ENCODE assay signal across 8 cellular contexts in the genomic region with DNA sequence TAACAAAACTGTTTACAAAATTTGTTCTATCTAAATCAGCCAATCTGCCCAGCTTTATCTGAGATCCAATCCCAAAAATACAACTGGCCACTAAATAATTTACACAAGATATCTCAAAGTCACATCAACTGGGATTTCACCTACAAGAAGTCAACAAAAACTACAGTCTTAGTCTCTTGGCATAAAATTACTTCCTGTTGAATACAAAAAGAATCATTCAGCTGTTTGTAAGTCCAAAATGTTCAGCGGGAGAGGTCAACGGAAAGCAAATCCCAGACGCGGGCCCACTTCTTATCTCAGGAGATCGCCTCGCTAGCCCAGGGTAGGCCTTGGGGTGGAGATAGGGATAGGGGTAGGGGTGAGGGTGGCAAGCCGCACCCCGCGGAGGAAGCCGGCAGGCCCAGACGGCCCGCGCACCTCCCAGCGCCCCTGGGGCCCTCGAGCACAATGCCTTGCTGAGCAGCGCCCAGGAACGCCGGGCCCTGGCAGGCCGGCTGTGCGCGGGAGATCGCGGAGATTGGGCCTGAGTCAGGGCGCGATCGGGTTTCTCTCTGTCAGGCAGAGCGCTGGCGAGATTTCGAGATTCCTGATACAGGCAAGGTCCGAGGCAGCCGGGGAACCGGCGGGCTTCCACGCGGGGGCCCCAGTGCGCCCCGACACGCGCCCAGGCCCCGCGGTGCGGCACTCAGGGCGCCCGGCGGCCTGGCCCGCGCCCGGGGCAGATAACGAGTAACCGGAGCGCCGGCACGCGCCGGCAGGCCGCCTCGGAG. TPM values are rescaled to one million over a fixed set of nuclear protein-coding genes. Genes with fewer than 3 reads are reported as not detected.
DNase-seq lines count a peak whose midpoint lies in the region; ATAC-seq and TF ChIP-seq lines count a peak whose summit lies in the region.

No MANE protein-coding gene starts in this region.

- peak overlapping the region; percentile 95 to 99 for H3K9ac ChIP-seq in liver (ENCODE audit: low read depth in 1 of 2, low read length in 2 of 2)

- H3K27ac ChIP-seq in AG04450 (ENCODE audit: low read depth, low read length) (peak overlapping the region; percentile 92), liver (ENCODE audit: low read depth in 1 of 2, low read length in 2 of 2) (peak overlapping the region; percentile 91 to 97)

- WGBS in liver: under 1% methylated on average over 57 of the region's 57 CpGs

- DNase-seq in AG04450 (ENCODE audit: low read depth, low spot score) (peak; percentile 59), NCI-H446 (lab: John Stamatoyannopoulos, UW) (peak; percentile 18 to 43)
- peak; percentile 43 to 60 for DNase-seq in activated CD4-positive, alpha-beta T cell treated with anti-CD3 and anti-CD28 coated beads, Interleukin-2, amount 50 U/mL, for 24 hours (ENCODE audit: low read depth in 1 of 2, low spot score in 1 of 2)
- DNase-seq in stimulated activated CD4-positive, alpha-beta T cell treated with anti-CD3 and anti-CD28 coated beads, Interleukin-4, amount 100 ng/mL, for 24 hours: peak; percentile 69

- H3K36me3 Mint-ChIP-seq in dendritic cell treated with granulocyte-macrophage colony-stimulating factor and Interleukin-4, amounts not matched to agents 40 ng/mL and 50 ng/mL, for 4 days (ENCODE audit: low read depth): peaks cover 47% of the 10 kb centered on the region

- peak overlapping the region; percentile 87 for H3K4me3 Mint-ChIP-seq in dendritic cell treated with granulocyte-macrophage colony-stimulating factor and Interleukin-4, amounts not matched to agents 40 ng/mL and 50 ng/mL, for 4 days

- H3K36me3 ChIP-seq in liver (ENCODE audit: control insufficient read depth in 4 of 4, insufficient read depth in 3 of 4, low read depth in 1 of 4, low read length in 3 of 4): peaks cover 2 to 29% (median 17%) of the 10 kb centered on the region in 4 donors

- intact Hi-C loops in dendritic cell treated with granulocyte-macrophage colony-stimulating factor and Interleukin-4, amounts not matched to agents 40 ng/mL and 50 ng/mL, for 4 days (cut with micrococcal nuclease): loop anchor here (2.0 to 10.0 kb wide), 4 partner anchors 58 to 630 kb away; partner anchors contain the start of gene FNIP1

- H3K9me3 Mint-ChIP-seq in dendritic cell treated with granulocyte-macrophage colony-stimulating factor and Interleukin-4, amounts not matched to agents 40 ng/mL and 50 ng/mL, for 4 days: no peaks in the 10 kb centered on the region

- POLR2A ChIA-PET in AG04450 (lab: Yijun Ruan, JAX): interaction anchor here (0.6 to 2.0 kb wide), 3 partner anchors 99 to 128 kb away, joined by 4 to 7 read pairs (median 4); partner anchors contain the start of gene CDC42SE2

- peaks cover 29% of the 10 kb centered on the region for H3K4me1 Mint-ChIP-seq in dendritic cell treated with granulocyte-macrophage colony-stimulating factor and Interleukin-4, amounts not matched to agents 40 ng/mL and 50 ng/mL, for 4 days (ENCODE audit: low read depth)

- H3K4me1 ChIP-seq in liver (ENCODE audit: control insufficient read depth in 4 of 4, insufficient read depth in 4 of 4, low read length in 3 of 4): peaks cover 2 to 37% (median 22%) of the 10 kb centered on the region in 4 donors

- peak overlapping the region; percentile 94 for H3K27ac Mint-ChIP-seq in dendritic cell treated with granulocyte-macrophage colony-stimulating factor and Interleukin-4, amounts not matched to agents 40 ng/mL and 50 ng/mL, for 4 days

- CTCF ChIA-PET in AG04450 (lab: Charles Lee): interaction anchor here (0.5 to 1.5 kb wide), 4 partner anchors 101 to 351 kb away, joined by 3 to 6 read pairs (median 4); no protein-coding TSS in a partner anchor

- no peaks in the 10 kb centered on the region for H3K27me3 Mint-ChIP-seq in dendritic cell treated with granulocyte-macrophage colony-stimulating factor and Interleukin-4, amounts not matched to agents 40 ng/mL and 50 ng/mL, for 4 days

- H3K9me3 ChIP-seq in AG04450 (ENCODE audit: control insufficient read depth, insufficient read depth, low read length) (no peaks in the 10 kb centered on the region; the same call in 1 of the 2 replicates), liver (ENCODE audit: control insufficient read depth in 4 of 4, low read length in 3 of 4) (no peaks in the 10 kb centered on the region)

- TF ChIP-seq CTCF in AG04450 (IDR thresholded peaks at IDR 0.05; ENCODE audit: low read depth, low read length): no peak
- TF ChIP-seq CTCF in liver (IDR thresholded peaks at IDR 0.05; ENCODE audit: low read depth, low read length, missing input control): no peak

- H3K27me3 ChIP-seq in AG04450 (ENCODE audit: control insufficient read depth, insufficient read depth, low read length): no peaks in the 10 kb centered on the region
- H3K27me3 ChIP-seq in liver (ENCODE audit: control insufficient read depth in 4 of 4, insufficient read depth in 4 of 4, low read length in 3 of 4): no peaks in the 10 kb centered on the region

- peak; percentile 54 for ATAC-seq in GM18519 (IDR thresholded peaks at IDR 0.05; ENCODE audit: low FRiP score, unreplicated experiment)
- ATAC-seq in HG03064 (IDR thresholded peaks at IDR 0.05; ENCODE audit: low read depth, unreplicated experiment): peak; percentile 70

- peak overlapping the region; percentile 91 for H3K4me3 ChIP-seq in AG04450 (ENCODE audit: low read depth, low read length)
- peak overlapping the region; percentile 83 to 92 (median 90) for H3K4me3 ChIP-seq in liver (ENCODE audit: low read depth in 1 of 3, low read length in 3 of 3)

- TF ChIP-seq RAD21 in liver (IDR thresholded peaks at IDR 0.05): no peak

TF ChIP-seq in liver, 16 proteins besides CTCF, POLR2A, EP300 and RAD21:
- TF ChIP-seq TAF1 (conservative IDR thresholded peaks at IDR 0.05) (peak; percentile 31), FOXA1 (IDR thresholded peaks at IDR 0.05) (no peak)

RNA-seq across cellular contexts. Expression of gene HINT1, which starts 0.7 kb away (rescaled TPM):
- 468 and 624 TPM in 2 replicates for polyA plus RNA-seq in AG04450 (2011; rRNA removed)
- 119 and 128 TPM in 2 replicates for polyA minus RNA-seq in AG04450 (2011; rRNA and poly(A)+ RNA removed)
- total RNA-seq in liver: 100 to 1,000 TPM; 112 to 265 TPM
- polyA plus RNA-seq in liver: 100 to 1,000 TPM; 364 to 902 TPM

RNA-seq across cellular contexts. Expression of gene LYRM7, which starts 6.4 kb away (rescaled TPM):
- 3.4 and 4.3 TPM in 2 replicates for polyA plus RNA-seq in AG04450 (2011; rRNA removed)
- polyA minus RNA-seq in AG04450 (2011; rRNA and poly(A)+ RNA removed): 0.74 and 1.5 TPM in 2 replicates
- total RNA-seq in liver: 1 to 10 TPM; 5.9 to 7.5 TPM
- polyA plus RNA-seq in liver: 1 to 10 TPM; 2.3 to 5.7 TPM

Comparison
In these comparisons a context has a peak if more than half of its experiments do, and no peak if none do; other contexts are left out.
1. Peak in every context shown above with its lines: DNase-seq, ATAC-seq, H3K4me3 ChIP-seq and H3K27ac ChIP-seq.